9 cellular contexts compared by ENCODE assay signal in the genomic region with DNA sequence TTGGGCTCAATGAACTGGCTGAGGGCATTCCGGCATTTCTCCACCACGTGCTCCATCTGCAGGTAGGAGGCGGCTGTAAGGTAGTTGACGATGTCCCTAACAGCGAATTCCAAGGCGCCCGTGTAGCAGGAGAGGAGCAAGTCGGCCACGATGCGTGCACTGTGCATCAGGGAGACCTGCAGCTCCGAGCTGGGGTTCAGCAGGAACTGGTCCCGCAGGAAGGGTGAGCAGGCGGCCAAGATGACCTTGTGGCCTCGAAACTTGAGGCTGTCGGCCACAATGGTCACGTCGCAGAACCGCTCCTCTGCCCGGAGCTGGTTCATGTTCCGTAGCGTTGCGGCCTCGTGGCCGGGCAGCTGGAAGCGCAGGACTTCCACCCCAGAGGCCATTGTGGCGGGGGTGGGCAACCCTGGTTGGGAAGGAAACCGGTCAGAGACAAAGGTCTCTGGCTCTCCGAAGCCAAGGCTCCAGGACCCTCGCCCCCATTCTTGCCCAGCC. TPM values are rescaled to one million over a fixed set of nuclear protein-coding genes. Genes with fewer than 3 reads are reported as not detected.
A peak's percentile ranks its signal among the peaks of the same experiment; 100 is the strongest.
DNase-seq lines count a peak whose midpoint lies in the region; ATAC-seq and TF ChIP-seq lines count a peak whose summit lies in the region.
"Had no signal": no experiment of that assay in that cellular context is flagged by ENCODE, and none has a peak within 500 bp of the region (broad histone marks: within the 10 kb centered on the region; RNA-seq: fewer than 3 reads in every experiment).

No MANE protein-coding gene starts in this region.

- DNase-seq in cardiac muscle cell (ENCODE audit: low read depth in 1 of 2, low spot score in 1 of 2) (peak in 1 of 2 donors; percentile 6), cardiac septum (ENCODE audit: low spot score) (no peak), lower lobe of right lung (no peak), tibial nerve (ENCODE audit: low spot score in 2 of 2) (no peak), NCI-H1694 treated with DMSO at 0.1 percent for 48 hours (lab: John Stamatoyannopoulos, UW) (no peak)
- DNase-seq in central memory CD4-positive, alpha-beta T cell = no peak

- peaks cover 50% of the 10 kb centered on the region for H3K4me1 Mint-ChIP-seq in brain

- no peaks in the 10 kb centered on the region for H3K36me3 Mint-ChIP-seq in brain

- peaks cover 1% of the 10 kb centered on the region for H3K36me3 ChIP-seq in cardiac muscle cell
- H3K36me3 ChIP-seq in lower lobe of right lung = peaks cover 2% of the 10 kb centered on the region
- H3K36me3 ChIP-seq in tibial nerve = peaks cover 0 to 10% (median 0%) of the 10 kb centered on the region in 3 donors

- intact Hi-C loops in cardiac septum (cut with DNase I) (loop anchor here (5.0 kb wide), 1 partner anchor 51 kb away; no protein-coding TSS in a partner anchor), lower lobe of right lung (cut with DNase I) (no loop called here)

- TF ChIP-seq CTCF in cardiac muscle cell (IDR thresholded peaks at IDR 0.05; ENCODE audit: low read depth, low read length) (no peak), brain (conservative IDR thresholded peaks at IDR 0.05) (no peak), lower lobe of right lung (IDR thresholded peaks at IDR 0.05) (no peak), tibial nerve (IDR thresholded peaks at IDR 0.05) (no peak)

- H3K27me3 ChIP-seq in cardiac muscle cell (no peaks in the 10 kb centered on the region), lower lobe of right lung (ENCODE audit: low read depth) (no peaks in the 10 kb centered on the region), tibial nerve (no peaks in the 10 kb centered on the region)

- no peaks in the 10 kb centered on the region for H3K9me3 ChIP-seq in cardiac muscle cell (ENCODE audit: low read depth)
- no peaks in the 10 kb centered on the region for H3K9me3 ChIP-seq in lower lobe of right lung
- H3K9me3 ChIP-seq in tibial nerve = no peaks in the 10 kb centered on the region

- H3K4me3 ChIP-seq in cardiac muscle cell (peak overlapping the region; percentile 83), lower lobe of right lung (peak overlapping the region; percentile 83), tibial nerve (peak overlapping the region; percentile 45 to 81 (median 55))

- H3K4me1 ChIP-seq in cardiac muscle cell (ENCODE audit: low read depth) = peaks cover 21% of the 10 kb centered on the region
- peaks cover 39% of the 10 kb centered on the region for H3K4me1 ChIP-seq in lower lobe of right lung
- H3K4me1 ChIP-seq in tibial nerve = peaks cover 0 to 59% (median 20%) of the 10 kb centered on the region in 4 donors

- no peak for TF ChIP-seq POLR2A in tibial nerve (IDR thresholded peaks at IDR 0.05)

- peak overlapping the region; percentile 78 to 89 (median 80) for H3K4me3 Mint-ChIP-seq in brain

- 24 to 33% methylated on average over 6 to 29 of the region's 29 CpGs for WGBS in tibial nerve, 2 donors

- H3K27me3 Mint-ChIP-seq in brain = peaks cover 10% of the 10 kb centered on the region

- ATAC-seq in lower lobe of right lung = no peak
- no peak for ATAC-seq in GM18867 (IDR thresholded peaks at IDR 0.05; ENCODE audit: unreplicated experiment)

- peak overlapping the region in 3 of 5 experiments; percentile 48 to 90 (median 76) for H3K27ac Mint-ChIP-seq in brain

- TF ChIP-seq EP300 in tibial nerve (IDR thresholded peaks at IDR 0.05) = no peak

- H3K27ac ChIP-seq in cardiac muscle cell = peak overlapping the region; percentile 78
- no peak overlapping the region for H3K27ac ChIP-seq in lower lobe of right lung
- peak overlapping the region; percentile 70 to 91 (median 87) for H3K27ac ChIP-seq in tibial nerve

- H3K9me3 Mint-ChIP-seq in brain = peaks cover 0 to 3% (median 0%) of the 10 kb centered on the region in 5 experiments

RNA-seq across cellular contexts. Expression of gene ZBTB12, which starts 0.9 kb away (rescaled TPM):
- total RNA-seq in cardiac muscle cell (20.1 and 32.0 TPM in 2 replicates), cardiac septum (5.2 TPM), lower lobe of right lung (5.1 TPM), tibial nerve (1 to 10 TPM in 3 of 4 donors, under 1 TPM in 1; 0.63 to 3.5 (median 2.9) TPM)
- polyA plus RNA-seq in cardiac muscle cell (0.62 TPM in 1 of 2 replicates, not detected in the other), brain (ENCODE audit: insufficient read depth, low read depth, low replicate concordance) (36.9 TPM)

RNA-seq across cellular contexts. Expression of gene EHMT2, which starts 3.5 kb away (rescaled TPM):
- total RNA-seq in cardiac muscle cell = 98.3 and 120 TPM in 2 replicates
- polyA plus RNA-seq in cardiac muscle cell = 89.6 and 115 TPM in 2 replicates
- 14.5 TPM for total RNA-seq in cardiac septum
- polyA plus RNA-seq in brain (ENCODE audit: insufficient read depth, low read depth, low replicate concordance) = 168 TPM
- total RNA-seq in lower lobe of right lung = 46.0 TPM
- 10 to 100 TPM; 38.2 to 63.9 (median 46.8) TPM for total RNA-seq in tibial nerve

RNA-seq across cellular contexts. Expression of gene SLC44A4, which starts 22.2 kb away (rescaled TPM):
- not detected in 2 replicates for total RNA-seq in cardiac muscle cell
- polyA plus RNA-seq in cardiac muscle cell = 0.60 TPM in 1 of 2 replicates, not detected in the other
- total RNA-seq in cardiac septum = not detected
- 15.7 TPM for polyA plus RNA-seq in brain (ENCODE audit: insufficient read depth, low read depth, low replicate concordance)
- 53.7 TPM for total RNA-seq in lower lobe of right lung
- total RNA-seq in tibial nerve = under 1 TPM in 3 of 4 donors, not detected in 1; 0.22 to 0.84 (median 0.59) TPM

RNA-seq across cellular contexts. Expression of gene C2, which starts 26.6 kb away (rescaled TPM):
- total RNA-seq in cardiac muscle cell (1.9 TPM in 2 replicates), cardiac septum (5.1 TPM), lower lobe of right lung (311 TPM), tibial nerve (10 to 100 TPM in 1 of 4 donors, 1 to 10 TPM in 3; 4.6 to 17.4 (median 6.1) TPM)
- polyA plus RNA-seq in cardiac muscle cell (0.48 and 1.5 TPM in 2 replicates), brain (ENCODE audit: insufficient read depth, low read depth, low replicate concordance) (5.5 TPM)
- total RNA-seq: dermis microvascular lymphatic vessel endothelial cell had no signal

RNA-seq across cellular contexts. Expression of gene NEU1, which starts 38.3 kb away (rescaled TPM):
- total RNA-seq in cardiac muscle cell (26.6 and 34.9 TPM in 2 replicates), cardiac septum (19.4 TPM), lower lobe of right lung (70.5 TPM), tibial nerve (10 to 100 TPM; 25.8 to 44.6 (median 33.8) TPM)
- polyA plus RNA-seq in cardiac muscle cell (27.3 and 27.6 TPM in 2 replicates), brain (ENCODE audit: insufficient read depth, low read depth, low replicate concordance) (59.5 TPM)

Comparison
In these comparisons a context has a peak if more than half of its experiments do, and no peak if none do; other contexts are left out.
1. RNA of gene SLC44A4, which starts 22.2 kb away (total RNA-seq): 53.7 TPM in lower lobe of right lung (single experiment); 0.22 to 0.84 TPM in tibial nerve, not detected in cardiac septum (single experiment) and not detected in cardiac muscle cell; every median in the first group is over 10 times any median in the second.
2. Peak in every context shown above with its lines, with median percentiles within 50 percentile points of each other: H3K4me3 ChIP-seq.